In the genomic region with DNA sequence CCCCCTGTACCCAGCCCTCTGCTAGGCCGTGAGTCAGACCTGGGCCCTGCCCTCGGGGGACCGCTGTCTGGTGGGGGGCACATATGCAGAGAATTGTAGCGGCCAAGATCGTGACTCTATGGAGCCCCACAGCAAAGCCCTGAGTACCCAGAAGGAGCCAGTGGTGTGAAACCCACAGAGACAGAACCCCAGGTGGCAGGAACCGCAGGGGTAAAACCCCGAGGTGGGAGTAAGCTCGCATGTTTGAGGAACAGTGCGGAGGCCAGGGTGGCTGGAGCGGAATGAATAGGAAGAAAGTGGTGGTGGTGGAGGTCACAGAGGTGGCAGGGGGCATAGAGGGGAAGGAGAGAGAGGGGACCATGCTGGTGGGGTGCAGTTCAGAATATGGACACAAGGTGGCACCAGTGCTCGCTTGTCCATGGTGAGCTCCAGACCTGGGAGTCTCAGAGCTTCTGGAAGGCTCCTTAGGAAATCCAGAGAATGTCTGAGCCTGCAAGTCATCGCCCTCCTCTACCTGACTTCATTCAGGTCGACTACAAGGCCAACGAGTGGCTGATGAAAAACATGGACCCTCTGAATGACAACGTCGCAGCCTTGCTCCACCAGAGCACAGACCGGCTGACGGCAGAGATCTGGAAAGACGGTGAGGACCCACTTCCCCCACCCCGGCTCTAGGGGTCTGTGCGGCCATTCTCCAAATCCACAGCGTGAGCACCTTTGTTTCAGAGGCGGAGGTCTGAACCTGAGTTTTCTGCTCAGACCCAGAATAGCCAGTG, we compare ENCODE assay signal across 8 cellular contexts. TPM values are rescaled to one million over a fixed set of nuclear protein-coding genes. Genes with fewer than 3 reads are reported as not detected.
DNase-seq lines count a peak whose midpoint lies in the region; ATAC-seq and TF ChIP-seq lines count a peak whose summit lies in the region.

No MANE protein-coding gene starts in this region.

- H3K27me3 Mint-ChIP-seq in Caco-2 (ENCODE audit: insufficient read depth, unreplicated experiment): no peaks in the 10 kb centered on the region
- peaks cover 34% of the 10 kb centered on the region for H3K27me3 Mint-ChIP-seq in activated T-helper 17 cell treated with anti-CD3 and anti-CD28 coated beads, Interleukin-2, amount 50 U/mL, for 72 hours

- H3K4me1 Mint-ChIP-seq in Caco-2 (ENCODE audit: low read depth, unreplicated experiment): no peaks in the 10 kb centered on the region
- H3K4me1 Mint-ChIP-seq in activated T-helper 17 cell treated with anti-CD3 and anti-CD28 coated beads, Interleukin-2, amount 50 U/mL, for 72 hours: no peaks in the 10 kb centered on the region

- TF ChIP-seq CTCF in Caco-2 (IDR thresholded peaks at IDR 0.05; ENCODE audit: insufficient read depth in 1 of 2, low read depth in 1 of 2, low read length in 1 of 2, severe bottlenecking in 1 of 2, unreplicated experiment in 1 of 2): peak; percentile 50 to 78

- H3K4me3 Mint-ChIP-seq in Caco-2 (ENCODE audit: unreplicated experiment): no peak overlapping the region
- H3K4me3 Mint-ChIP-seq in activated T-helper 17 cell treated with anti-CD3 and anti-CD28 coated beads, Interleukin-2, amount 50 U/mL, for 72 hours: no peak overlapping the region

- H3K9me3 Mint-ChIP-seq in Caco-2 (ENCODE audit: unreplicated experiment): peaks cover 15% of the 10 kb centered on the region
- peaks cover 3% of the 10 kb centered on the region for H3K9me3 Mint-ChIP-seq in activated T-helper 17 cell treated with anti-CD3 and anti-CD28 coated beads, Interleukin-2, amount 50 U/mL, for 72 hours

- CTCF ChIA-PET in Caco-2 (lab: Charles Lee): interaction anchor here (0.6 to 1.0 kb wide), 6 partner anchors 9 to 76 kb away, joined by 3 to 4 read pairs (median 3); a partner anchor contains a TSS

- peaks cover 18% of the 10 kb centered on the region for H3K36me3 ChIP-seq in Caco-2 (ENCODE audit: control insufficient read depth, insufficient read depth, low read length)

- H3K27ac Mint-ChIP-seq in Caco-2 (ENCODE audit: unreplicated experiment): peak overlapping the region; percentile 36
- no peak overlapping the region for H3K27ac Mint-ChIP-seq in activated T-helper 17 cell treated with anti-CD3 and anti-CD28 coated beads, Interleukin-2, amount 50 U/mL, for 72 hours

- no peak overlapping the region for H3K4me3 ChIP-seq in Caco-2 (ENCODE audit: low read depth, low read length)

- BruUV-seq in Caco-2 (replicated peaks; lab: Mats Ljungman, UMichigan): no TSS peak

- intact Hi-C loops in Caco-2 (cut with micrococcal nuclease; ENCODE audit: unreplicated experiment): no loop called here

- peak; percentile 26 for ATAC-seq in activated T-helper 17 cell treated with anti-CD3 and anti-CD28 coated beads, Interleukin-2, amount 50 U/mL, for 72 hours (replicated peaks)
- ATAC-seq in stimulated activated naive CD8-positive, alpha-beta T cell treated with anti-CD3 and anti-CD28 coated beads, Interleukin-15, Interleukin-2, amounts not matched to agents 100 U/mL and 50 U/mL, for 24 hours: no peak
- ATAC-seq in HG03095 (IDR thresholded peaks at IDR 0.05; ENCODE audit: unreplicated experiment) (no peak), HG03432 (IDR thresholded peaks at IDR 0.05; ENCODE audit: unreplicated experiment) (no peak)

- H3K27me3 ChIP-seq in Caco-2 (replicated peaks; ENCODE audit: control insufficient read depth, insufficient read depth, low read length): no peaks in the 10 kb centered on the region

- H3K4me1 ChIP-seq in Caco-2: no peaks in the 10 kb centered on the region

- POLR2A ChIA-PET in Caco-2 (lab: Charles Lee): no interaction called here

- peaks cover 11% of the 10 kb centered on the region for H3K9me3 ChIP-seq in Caco-2

- DNase-seq in Caco-2: peak; percentile 50 to 51
- DNase-seq in Kasumi-1 (lab: John Stamatoyannopoulos, UW): peak; percentile 4 to 15
- peak; percentile 69 for DNase-seq in islet precursor cell
- DNase-seq in stimulated activated naive CD8-positive, alpha-beta T cell treated with anti-CD3 and anti-CD28 coated beads, Interleukin-15, Interleukin-2, amounts not matched to agents 100 U/mL and 50 U/mL, for 24 hours: peak; percentile 57
- DNase-seq in NCI-H526 treated with DMSO at 0.1 percent for 48 hours (lab: John Stamatoyannopoulos, UW): no peak

- peaks cover 78% of the 10 kb centered on the region for H3K36me3 Mint-ChIP-seq in Caco-2 (ENCODE audit: insufficient read depth, unreplicated experiment)
- no peaks in the 10 kb centered on the region for H3K36me3 Mint-ChIP-seq in activated T-helper 17 cell treated with anti-CD3 and anti-CD28 coated beads, Interleukin-2, amount 50 U/mL, for 72 hours (ENCODE audit: low read depth)

RNA-seq across cellular contexts. Expression of a gene that starts 48.9 kb away (rescaled TPM):
- total RNA-seq in Caco-2 (2022): 78.3 and 89.8 TPM in 2 replicates
- not detected for total RNA-seq in activated T-helper 17 cell treated with anti-CD3 and anti-CD28 coated beads, Interleukin-2, amount 50 U/mL, for 72 hours

Comparison
In these comparisons a context has a peak if more than half of its experiments do, and no peak if none do; other contexts are left out.
1. RNA of a gene that starts 48.9 kb away (total RNA-seq): 78.3 to 89.8 TPM in Caco-2; not detected in activated T-helper 17 cell treated with anti-CD3 and anti-CD28 coated beads, Interleukin-2, amount 50 U/mL, for 72 hours; every median in the first group is over 10 times any median in the second.